In genomic region chr7:45696476-45696875, GRCh38 we compare ENCODE assay signal across 16 cellular contexts.
DNase-seq lines count a peak whose midpoint lies in the region; ATAC-seq and TF ChIP-seq lines count a peak whose summit lies in the region.
"Had no signal": no experiment of that assay in that cellular context is flagged by ENCODE, and none has a peak within 500 bp of the region (broad histone marks: within the 10 kb centered on the region; RNA-seq: fewer than 3 reads in every experiment).

No MANE protein-coding gene starts in this region.

- no peaks in the 10 kb centered on the region for H3K36me3 Mint-ChIP-seq in activated CD4-positive, alpha-beta memory T cell treated with anti-CD3 and anti-CD28 coated beads, Interleukin-2, amount 10 ng/mL, durations not matched to agents 7 days and 5 days (ENCODE audit: low read depth)
- H3K36me3 Mint-ChIP-seq in activated CD4-positive, alpha-beta memory T cell treated with anti-CD3 and anti-CD28 coated beads for 36 hours = no peaks in the 10 kb centered on the region
- no peaks in the 10 kb centered on the region for H3K36me3 Mint-ChIP-seq in natural killer cell
- H3K36me3 Mint-ChIP-seq in natural killer cell treated with Interleukin-12 subunit alpha and Interleukin-12 subunit beta and Interleukin-15 and Interleukin-18, amount 100 ng/mL, for 72 hours = no peaks in the 10 kb centered on the region
- H3K36me3 Mint-ChIP-seq: CD8-positive, alpha-beta memory T cell had no signal

- peaks cover 6% of the 10 kb centered on the region for H3K4me1 ChIP-seq in prostate gland (replicated peaks)
- no peaks in the 10 kb centered on the region for H3K4me1 ChIP-seq in effector memory CD4-positive, alpha-beta T cell (ENCODE audit: control insufficient read depth, insufficient read depth, low read length, poor library complexity, severe bottlenecking)
- H3K4me1 ChIP-seq: BLaER1 had no signal

- no peak for TF ChIP-seq POLR2A in prostate gland (IDR thresholded peaks at IDR 0.05)

- no peak overlapping the region for H3K27ac Mint-ChIP-seq in activated CD4-positive, alpha-beta memory T cell treated with anti-CD3 and anti-CD28 coated beads, Interleukin-2, amount 10 ng/mL, durations not matched to agents 7 days and 5 days
- no peak overlapping the region for H3K27ac Mint-ChIP-seq in activated CD4-positive, alpha-beta memory T cell treated with anti-CD3 and anti-CD28 coated beads for 36 hours
- no peak overlapping the region for H3K27ac Mint-ChIP-seq in natural killer cell
- no peak overlapping the region for H3K27ac Mint-ChIP-seq in natural killer cell treated with Interleukin-12 subunit alpha and Interleukin-12 subunit beta and Interleukin-15 and Interleukin-18, amount 100 ng/mL, for 72 hours

- H3K9me3 Mint-ChIP-seq in activated CD4-positive, alpha-beta memory T cell treated with anti-CD3 and anti-CD28 coated beads, Interleukin-2, amount 10 ng/mL, durations not matched to agents 7 days and 5 days = no peaks in the 10 kb centered on the region
- H3K9me3 Mint-ChIP-seq in activated CD4-positive, alpha-beta memory T cell treated with anti-CD3 and anti-CD28 coated beads for 36 hours = no peaks in the 10 kb centered on the region
- no peaks in the 10 kb centered on the region for H3K9me3 Mint-ChIP-seq in natural killer cell
- no peaks in the 10 kb centered on the region for H3K9me3 Mint-ChIP-seq in natural killer cell treated with Interleukin-12 subunit alpha and Interleukin-12 subunit beta and Interleukin-15 and Interleukin-18, amount 100 ng/mL, for 72 hours

- H3K4me3 ChIP-seq in prostate gland = no peak overlapping the region
- H3K4me3 ChIP-seq in effector memory CD4-positive, alpha-beta T cell (ENCODE audit: insufficient read depth, low read depth, low read length, poor library complexity, severe bottlenecking) = no peak overlapping the region
- H3K4me3 ChIP-seq: BLaER1 had no signal

- H3K9me3 ChIP-seq in prostate gland = no peaks in the 10 kb centered on the region
- no peaks in the 10 kb centered on the region for H3K9me3 ChIP-seq in effector memory CD4-positive, alpha-beta T cell (ENCODE audit: control insufficient read depth, low read length)
- H3K9me3 ChIP-seq: BLaER1 had no signal

- intact Hi-C loops in activated CD4-positive, alpha-beta memory T cell treated with anti-CD3 and anti-CD28 coated beads for 36 hours (cut with micrococcal nuclease) = no loop called here
- intact Hi-C loops in natural killer cell (cut with micrococcal nuclease) = no loop called here
- intact Hi-C loops in prostate gland (cut with DNase I) = no loop called here

- WGBS in prostate gland = 79% methylated on average over 4 of the region's 4 CpGs

- H3K36me3 ChIP-seq in prostate gland = no peaks in the 10 kb centered on the region
- no peaks in the 10 kb centered on the region for H3K36me3 ChIP-seq in effector memory CD4-positive, alpha-beta T cell (ENCODE audit: control insufficient read depth, insufficient read depth, low read length)

- in situ Hi-C loops in ACHN (cut with HindIII; ENCODE audit: low pct_ligation_motif_present, low pct_unique_long_range_greater_than_20kb, low sequenced_read_pairs) = no loop called here

- no peak overlapping the region for H3K27ac ChIP-seq in prostate gland
- no peak overlapping the region for H3K27ac ChIP-seq in effector memory CD4-positive, alpha-beta T cell (ENCODE audit: insufficient read depth, low read length, poor library complexity, severe bottlenecking)
- H3K27ac ChIP-seq: 22Rv1, BLaER1 had no signal

- POLR2A ChIA-PET in activated CD4-positive, alpha-beta memory T cell treated with anti-CD3 and anti-CD28 coated beads, Interleukin-2, amount 10 ng/mL, durations not matched to agents 7 days and 5 days (lab: Charles Lee) = no interaction called here
- POLR2A ChIA-PET in activated CD4-positive, alpha-beta memory T cell treated with anti-CD3 and anti-CD28 coated beads for 36 hours (lab: Charles Lee) = no interaction called here

- TF ChIP-seq CTCF in natural killer cell (IDR thresholded peaks at IDR 0.05) = no peak
- TF ChIP-seq CTCF in prostate gland (IDR thresholded peaks at IDR 0.05) = no peak

- DNase-seq in activated CD4-positive, alpha-beta memory T cell treated with anti-CD3 and anti-CD28 coated beads, Interleukin-2, amount 10 ng/mL, durations not matched to agents 7 days and 5 days = peak; percentile 9
- DNase-seq in activated CD4-positive, alpha-beta memory T cell treated with anti-CD3 and anti-CD28 coated beads for 36 hours = no peak
- DNase-seq in natural killer cell = peak; percentile 4
- DNase-seq in natural killer cell treated with Interleukin-12 subunit alpha and Interleukin-12 subunit beta and Interleukin-15 and Interleukin-18, amount 100 ng/mL, for 72 hours (ENCODE audit: low spot score) = no peak
- peak; percentile 2 for DNase-seq in prostate gland (ENCODE audit: low spot score)
- DNase-seq in effector memory CD4-positive, alpha-beta T cell = no peak
- no peak for DNase-seq in ACHN
- DNase-seq: CD8-positive, alpha-beta memory T cell; MV-4-11; NCI-H1417 treated with DMSO at 0.1 percent for 48 hours; NCI-H2029; NCI-H2171 treated with DMSO at 0.1 percent for 48 hours; NCI-H82 had no signal

- no peaks in the 10 kb centered on the region for H3K27me3 ChIP-seq in prostate gland (replicated peaks; ENCODE audit: insufficient read depth)
- no peaks in the 10 kb centered on the region for H3K27me3 ChIP-seq in effector memory CD4-positive, alpha-beta T cell (replicated peaks; ENCODE audit: control insufficient read depth, insufficient read depth, low read length, poor library complexity, severe bottlenecking)
- H3K27me3 ChIP-seq: BLaER1 had no signal

- no peak for ATAC-seq in natural killer cell
- ATAC-seq in natural killer cell treated with Interleukin-12 subunit alpha and Interleukin-12 subunit beta and Interleukin-15 and Interleukin-18, amount 100 ng/mL, for 72 hours = no peak
- ATAC-seq in GM21526 (IDR thresholded peaks at IDR 0.05; ENCODE audit: low FRiP score, unreplicated experiment) = no peak

- no peaks in the 10 kb centered on the region for H3K27me3 Mint-ChIP-seq in activated CD4-positive, alpha-beta memory T cell treated with anti-CD3 and anti-CD28 coated beads, Interleukin-2, amount 10 ng/mL, durations not matched to agents 7 days and 5 days
- H3K27me3 Mint-ChIP-seq in activated CD4-positive, alpha-beta memory T cell treated with anti-CD3 and anti-CD28 coated beads for 36 hours = peaks cover 2% of the 10 kb centered on the region
- no peaks in the 10 kb centered on the region for H3K27me3 Mint-ChIP-seq in natural killer cell (ENCODE audit: low read depth in 2 of 2)
- H3K27me3 Mint-ChIP-seq in natural killer cell treated with Interleukin-12 subunit alpha and Interleukin-12 subunit beta and Interleukin-15 and Interleukin-18, amount 100 ng/mL, for 72 hours = peaks cover 0 to 7% of the 10 kb centered on the region in 2 donors

- CTCF ChIA-PET in activated CD4-positive, alpha-beta memory T cell treated with anti-CD3 and anti-CD28 coated beads, Interleukin-2, amount 10 ng/mL, durations not matched to agents 7 days and 5 days (lab: Charles Lee) = no interaction called here
- CTCF ChIA-PET in activated CD4-positive, alpha-beta memory T cell treated with anti-CD3 and anti-CD28 coated beads for 36 hours (lab: Charles Lee) = interaction anchor here (0.6 kb wide), 1 partner anchor 44 kb away, joined by 3 read pairs; no protein-coding TSS in a partner anchor

- H3K4me1 Mint-ChIP-seq in activated CD4-positive, alpha-beta memory T cell treated with anti-CD3 and anti-CD28 coated beads, Interleukin-2, amount 10 ng/mL, durations not matched to agents 7 days and 5 days = peaks cover 7% of the 10 kb centered on the region
- no peaks in the 10 kb centered on the region for H3K4me1 Mint-ChIP-seq in activated CD4-positive, alpha-beta memory T cell treated with anti-CD3 and anti-CD28 coated beads for 36 hours (ENCODE audit: low read depth)
- H3K4me1 Mint-ChIP-seq in natural killer cell = no peaks in the 10 kb centered on the region
- H3K4me1 Mint-ChIP-seq in natural killer cell treated with Interleukin-12 subunit alpha and Interleukin-12 subunit beta and Interleukin-15 and Interleukin-18, amount 100 ng/mL, for 72 hours (ENCODE audit: low read depth in 2 of 2) = no peaks in the 10 kb centered on the region
- H3K4me1 Mint-ChIP-seq: CD8-positive, alpha-beta memory T cell had no signal

- no peak overlapping the region for H3K4me3 Mint-ChIP-seq in activated CD4-positive, alpha-beta memory T cell treated with anti-CD3 and anti-CD28 coated beads, Interleukin-2, amount 10 ng/mL, durations not matched to agents 7 days and 5 days
- no peak overlapping the region for H3K4me3 Mint-ChIP-seq in activated CD4-positive, alpha-beta memory T cell treated with anti-CD3 and anti-CD28 coated beads for 36 hours
- H3K4me3 Mint-ChIP-seq in natural killer cell = no peak overlapping the region
- H3K4me3 Mint-ChIP-seq in natural killer cell treated with Interleukin-12 subunit alpha and Interleukin-12 subunit beta and Interleukin-15 and Interleukin-18, amount 100 ng/mL, for 72 hours = no peak overlapping the region
- H3K4me3 Mint-ChIP-seq: CD8-positive, alpha-beta memory T cell had no signal

Comparison
In these comparisons a context has a peak if more than half of its experiments do, and no peak if none do; other contexts are left out.
1. DNase-seq: peak in activated CD4-positive, alpha-beta memory T cell treated with anti-CD3 and anti-CD28 coated beads, Interleukin-2, amount 10 ng/mL, durations not matched to agents 7 days and 5 days (single experiment), natural killer cell (single experiment) and prostate gland (single experiment); none in activated CD4-positive, alpha-beta memory T cell treated with anti-CD3 and anti-CD28 coated beads for 36 hours (single experiment), natural killer cell treated with Interleukin-12 subunit alpha and Interleukin-12 subunit beta and Interleukin-15 and Interleukin-18, amount 100 ng/mL, for 72 hours (single experiment), effector memory CD4-positive, alpha-beta T cell (0 of 3) and ACHN (single experiment).